Comparison of ENCODE assay signal across 8 cellular contexts in genomic region chr11:76235233-76236091, GRCh38. TPM values are rescaled to one million over a fixed set of nuclear protein-coding genes. Genes with fewer than 3 reads are reported as not detected.
DNase-seq lines count a peak whose midpoint lies in the region; ATAC-seq and TF ChIP-seq lines count a peak whose summit lies in the region.

No MANE protein-coding gene starts in this region.

- H4K20me1 ChIP-seq in GM23248 (ENCODE audit: insufficient read depth): no peaks in the 10 kb centered on the region
- no peaks in the 10 kb centered on the region for H4K20me1 ChIP-seq in Karpas-422 (ENCODE audit: insufficient read depth, low read depth, low read length)

- peaks cover 49% of the 10 kb centered on the region for H3K4me1 Mint-ChIP-seq in activated T-helper 2 cell treated with anti-CD3 and anti-CD28 coated beads, Interferon-gamma antibody, Interleukin-2, Interleukin-4, amounts not matched to agents 10 μg/mL and 5 μg/mL and 100 μg/mL, durations not matched to agents 14 hours and 24 hours and 36 hours (ENCODE audit: low read depth)
- peaks cover 28 to 46% of the 10 kb centered on the region in 2 donors for H3K4me1 Mint-ChIP-seq in natural killer cell
- H3K4me1 Mint-ChIP-seq in stimulated activated naive B cell treated with anti-CD40 and anti-IgM and Interleukin-4, amounts not matched to agents 10 μg/mL and 1 μg/mL and 100 μg/mL, for 72 hours: peaks cover 38 to 56% of the 10 kb centered on the region in 2 donors

- no peaks in the 10 kb centered on the region for H3K9me2 ChIP-seq in GM23248 (ENCODE audit: insufficient read depth)
- no peaks in the 10 kb centered on the region for H3K9me2 ChIP-seq in Karpas-422 (replicated peaks; ENCODE audit: insufficient read depth, low read length)

- TF ChIP-seq CTCF in fibroblast of pulmonary artery (IDR thresholded peaks at IDR 0.05; ENCODE audit: low read length, missing control alignments) (no peak), natural killer cell (IDR thresholded peaks at IDR 0.05) (no peak)

- H3K27me3 ChIP-seq in GM23248 (replicated peaks; ENCODE audit: insufficient read depth) (no peaks in the 10 kb centered on the region), Karpas-422 (ENCODE audit: low read length) (no peaks in the 10 kb centered on the region)

- H3K9me3 Mint-ChIP-seq in activated T-helper 2 cell treated with anti-CD3 and anti-CD28 coated beads, Interferon-gamma antibody, Interleukin-2, Interleukin-4, amounts not matched to agents 10 μg/mL and 5 μg/mL and 100 μg/mL, durations not matched to agents 14 hours and 24 hours and 36 hours: no peaks in the 10 kb centered on the region
- H3K9me3 Mint-ChIP-seq in natural killer cell: no peaks in the 10 kb centered on the region
- H3K9me3 Mint-ChIP-seq in stimulated activated naive B cell treated with anti-CD40 and anti-IgM and Interleukin-4, amounts not matched to agents 10 μg/mL and 1 μg/mL and 100 μg/mL, for 72 hours: peaks cover 0 to 3% of the 10 kb centered on the region in 2 donors

- peak overlapping the region; percentile 97 for H2AFZ ChIP-seq in GM23248
- peak overlapping the region; percentile 83 for H2AFZ ChIP-seq in Karpas-422 (ENCODE audit: low read length)

- no peaks in the 10 kb centered on the region for H3K36me3 ChIP-seq in GM23248 (ENCODE audit: low read depth)
- H3K36me3 ChIP-seq in Karpas-422 (ENCODE audit: insufficient read depth, low read length): no peaks in the 10 kb centered on the region

- H3K79me2 ChIP-seq in GM23248 (ENCODE audit: insufficient read depth): no peaks in the 10 kb centered on the region
- no peaks in the 10 kb centered on the region for H3K79me2 ChIP-seq in Karpas-422 (ENCODE audit: low read length)

- H3K4me1 ChIP-seq in GM23248 (ENCODE audit: insufficient read depth) (0 out of 2 replicates have a peak, but pooled peaks cover 7% of the 10 kb centered on the region), Karpas-422 (ENCODE audit: low read length) (peaks cover 23% of the 10 kb centered on the region)

- H3K36me3 Mint-ChIP-seq in activated T-helper 2 cell treated with anti-CD3 and anti-CD28 coated beads, Interferon-gamma antibody, Interleukin-2, Interleukin-4, amounts not matched to agents 10 μg/mL and 5 μg/mL and 100 μg/mL, durations not matched to agents 14 hours and 24 hours and 36 hours (ENCODE audit: low read depth): no peaks in the 10 kb centered on the region
- no peaks in the 10 kb centered on the region for H3K36me3 Mint-ChIP-seq in natural killer cell
- peaks cover 10 to 11% of the 10 kb centered on the region in 2 donors for H3K36me3 Mint-ChIP-seq in stimulated activated naive B cell treated with anti-CD40 and anti-IgM and Interleukin-4, amounts not matched to agents 10 μg/mL and 1 μg/mL and 100 μg/mL, for 72 hours

- intact Hi-C loops in activated T-helper 2 cell treated with anti-CD3 and anti-CD28 coated beads, Interferon-gamma antibody, Interleukin-2, Interleukin-4, amounts not matched to agents 10 μg/mL and 5 μg/mL and 100 μg/mL, durations not matched to agents 14 hours and 24 hours and 36 hours (cut with micrococcal nuclease): loop anchor here (1.0 to 10.0 kb wide), 7 partner anchors 27 to 549 kb away; partner anchors contain the start of genes GVQW3, LRRC32, THAP12 and TSKU
- intact Hi-C loops in natural killer cell (cut with micrococcal nuclease): loop anchor here (1.0 to 10.0 kb wide), 3 partner anchors 29 to 421 kb away; partner anchors contain the start of genes GVQW3, THAP12, UVRAG and WNT11

- H3K4me2 ChIP-seq in GM23248 (ENCODE audit: unreplicated experiment) (peak overlapping the region; percentile 84), Karpas-422 (ENCODE audit: low read depth, low read length, poor library complexity, severe bottlenecking) (peak overlapping the region; percentile 87)

- 0 out of 2 replicates have a peak, but pooled peaks cover 4% of the 10 kb centered on the region for H3F3A ChIP-seq in GM23248 (ENCODE audit: insufficient read depth)

- H3K9me3 ChIP-seq in GM23248 (ENCODE audit: low read depth) (no peaks in the 10 kb centered on the region), Karpas-422 (ENCODE audit: low read length) (no peaks in the 10 kb centered on the region)

- H3K4me3 ChIP-seq in GM23248: peak overlapping the region; percentile 89
- H3K4me3 ChIP-seq in Karpas-422 (ENCODE audit: low read length): peak overlapping the region; percentile 83
- H3K4me3 ChIP-seq in fibroblast of pulmonary artery (replicated peaks; ENCODE audit: low read depth, low read length): peak overlapping the region; percentile 81

- H3K4me3 Mint-ChIP-seq in activated T-helper 2 cell treated with anti-CD3 and anti-CD28 coated beads, Interferon-gamma antibody, Interleukin-2, Interleukin-4, amounts not matched to agents 10 μg/mL and 5 μg/mL and 100 μg/mL, durations not matched to agents 14 hours and 24 hours and 36 hours (ENCODE audit: low read depth): peak overlapping the region; percentile 89
- peak overlapping the region; percentile 93 for H3K4me3 Mint-ChIP-seq in natural killer cell
- H3K4me3 Mint-ChIP-seq in stimulated activated naive B cell treated with anti-CD40 and anti-IgM and Interleukin-4, amounts not matched to agents 10 μg/mL and 1 μg/mL and 100 μg/mL, for 72 hours: peak overlapping the region; percentile 95 to 99

- in situ Hi-C loops in GM23248 (cut with MboI): no loop called here

- H3K27ac Mint-ChIP-seq in activated T-helper 2 cell treated with anti-CD3 and anti-CD28 coated beads, Interferon-gamma antibody, Interleukin-2, Interleukin-4, amounts not matched to agents 10 μg/mL and 5 μg/mL and 100 μg/mL, durations not matched to agents 14 hours and 24 hours and 36 hours: peak overlapping the region; percentile 90
- H3K27ac Mint-ChIP-seq in natural killer cell: peak overlapping the region; percentile 95 to 97
- peak overlapping the region; percentile 99 for H3K27ac Mint-ChIP-seq in stimulated activated naive B cell treated with anti-CD40 and anti-IgM and Interleukin-4, amounts not matched to agents 10 μg/mL and 1 μg/mL and 100 μg/mL, for 72 hours

- ATAC-seq in natural killer cell: peak; percentile 86 to 94 (median 90)
- ATAC-seq in stimulated activated naive B cell treated with anti-CD40 and anti-IgM and Interleukin-4, amounts not matched to agents 10 μg/mL and 1 μg/mL and 100 μg/mL, for 72 hours (replicated peaks): peak; percentile 82 to 86

- H3K27me3 Mint-ChIP-seq in activated T-helper 2 cell treated with anti-CD3 and anti-CD28 coated beads, Interferon-gamma antibody, Interleukin-2, Interleukin-4, amounts not matched to agents 10 μg/mL and 5 μg/mL and 100 μg/mL, durations not matched to agents 14 hours and 24 hours and 36 hours (ENCODE audit: low read depth): peaks cover 15% of the 10 kb centered on the region
- H3K27me3 Mint-ChIP-seq in natural killer cell (ENCODE audit: low read depth in 2 of 2): peaks cover 0 to 10% of the 10 kb centered on the region in 2 donors
- peaks cover 11 to 16% of the 10 kb centered on the region in 2 donors for H3K27me3 Mint-ChIP-seq in stimulated activated naive B cell treated with anti-CD40 and anti-IgM and Interleukin-4, amounts not matched to agents 10 μg/mL and 1 μg/mL and 100 μg/mL, for 72 hours

- 0 to 1% methylated on average over 60 to 65 of the region's 65 CpGs for WGBS in GM23248 (ENCODE audit: low coverage in 1 of 2, low lambda C conversion rate in 2 of 2, missing lambda C conversion rate in 2 of 2), 2 experiments

- H3K9ac ChIP-seq in GM23248 (peak overlapping the region; percentile 89), Karpas-422 (ENCODE audit: low read length) (peak overlapping the region; percentile 80)

- peak; percentile 93 for DNase-seq in EH (ENCODE audit: low read depth)
- DNase-seq in GM23248: peak; percentile 96
- peak; percentile 98 for DNase-seq in Karpas-422
- DNase-seq in RPMI8226: peak; percentile 92
- DNase-seq in activated T-helper 2 cell treated with anti-CD3 and anti-CD28 coated beads, Interferon-gamma antibody, Interleukin-2, Interleukin-4, amounts not matched to agents 10 μg/mL and 5 μg/mL and 100 μg/mL, durations not matched to agents 14 hours and 24 hours and 36 hours (ENCODE audit: low spot score): peak; percentile 86
- DNase-seq in fibroblast of pulmonary artery (ENCODE audit: low read depth): peak; percentile 93
- peak; percentile 90 for DNase-seq in natural killer cell
- peak; percentile 83 for DNase-seq in stimulated activated naive B cell treated with anti-CD40 and anti-IgM and Interleukin-4, amounts not matched to agents 10 μg/mL and 1 μg/mL and 100 μg/mL, for 72 hours

- H3K27ac ChIP-seq in GM23248 (peak overlapping the region; percentile 82), Karpas-422 (ENCODE audit: low read length) (peak overlapping the region; percentile 68)

RNA-seq across cellular contexts. Expression of gene WNT11, which starts 29.2 kb away (rescaled TPM):
- total RNA-seq in GM23248 (2014; rRNA removed; shearing (Covaris generic)): 0.63 TPM in 1 of 2 replicates, not detected in the other
- not detected in 2 replicates for polyA plus RNA-seq in GM23248 (2016; fragmentation: Nextera tagmentation; extraction: Ambion mirVana)
- total RNA-seq in Karpas-422 (2014; rRNA removed; shearing (Covaris generic); ENCODE audit: low replicate concordance): 0.07 and 0.30 TPM in 2 replicates
- total RNA-seq in activated T-helper 2 cell treated with anti-CD3 and anti-CD28 coated beads, Interferon-gamma antibody, Interleukin-2, Interleukin-4, amounts not matched to agents 10 μg/mL and 5 μg/mL and 100 μg/mL, durations not matched to agents 14 hours and 24 hours and 36 hours: 0.91 TPM in 1 of 2 replicates, not detected in the other
- total RNA-seq in natural killer cell: 1 to 10 TPM in 1 of 3 donors, under 1 TPM in 2; 0.47 to 1.3 (median 0.80) TPM

Comparison
In these comparisons a context has a peak if more than half of its experiments do, and no peak if none do; other contexts are left out.
1. Peak in every context shown above with its lines: DNase-seq, ATAC-seq, H3K4me3 ChIP-seq and H3K27ac ChIP-seq.